In genomic region chr16:27301236-27301861, GRCh38 we compare ENCODE assay signal across 22 cellular contexts. TPM values are rescaled to one million over a fixed set of nuclear protein-coding genes. Genes with fewer than 3 reads are reported as not detected.
DNase-seq lines count a peak whose midpoint lies in the region; ATAC-seq and TF ChIP-seq lines count a peak whose summit lies in the region.
"Had no signal": no experiment of that assay in that cellular context is flagged by ENCODE, and none has a peak within 500 bp of the region (broad histone marks: within the 10 kb centered on the region; RNA-seq: fewer than 3 reads in every experiment).

No MANE protein-coding gene starts in this region.

- H2AFZ ChIP-seq in OCI-LY1 (ENCODE audit: low read length), result no peak overlapping the region

- 0 out of 2 replicates have a peak, but pooled peaks cover 4% of the 10 kb centered on the region for H3F3A ChIP-seq in OCI-LY1 (ENCODE audit: insufficient read depth, low read length)

- no peaks in the 10 kb centered on the region for H4K20me1 ChIP-seq in OCI-LY1 (ENCODE audit: insufficient read depth, low read length)

- H3K79me2 ChIP-seq in OCI-LY1 (ENCODE audit: insufficient read depth, low read length), result no peaks in the 10 kb centered on the region

- H3K4me3 ChIP-seq in OCI-LY1 (ENCODE audit: low read depth, low read length, poor library complexity, severe bottlenecking), result no peak overlapping the region
- H3K4me3 ChIP-seq in left lung, result no peak overlapping the region
- H3K4me3 ChIP-seq: adrenal gland, HAP-1, ovary, right lobe of liver, upper lobe of left lung had no signal

- H3K9ac ChIP-seq in OCI-LY1 (ENCODE audit: low read length), result peak overlapping the region; percentile 3; the same call in 1 of the 2 replicates

- H3K4me1 ChIP-seq in OCI-LY1 (ENCODE audit: insufficient read depth, low read length, severe bottlenecking) (peaks cover 66% of the 10 kb centered on the region), left lung (peaks cover 4 to 42% of the 10 kb centered on the region in 2 donors)
- H3K4me1 ChIP-seq: BE2C, Caco-2, HAP-1 had no signal

- TF ChIP-seq CTCF in OCI-LY1 (IDR thresholded peaks at IDR 0.05; ENCODE audit: low read length) (no peak), left lung (IDR thresholded peaks at IDR 0.05) (no peak)

- H3K36me3 ChIP-seq in OCI-LY1 (ENCODE audit: insufficient read depth, low read length) (no peaks in the 10 kb centered on the region), left lung (no peaks in the 10 kb centered on the region)
- H3K36me3 ChIP-seq: adrenal gland, BE2C, HAP-1, ovary, right lobe of liver, upper lobe of left lung had no signal

- no peaks in the 10 kb centered on the region for H3K27me3 ChIP-seq in OCI-LY1 (ENCODE audit: insufficient read depth, low read length)
- no peaks in the 10 kb centered on the region for H3K27me3 ChIP-seq in left lung
- H3K27me3 ChIP-seq: adrenal gland, BE2C, ovary, right lobe of liver, upper lobe of left lung had no signal

- DNase-seq in activated CD8-positive, alpha-beta memory T cell treated with anti-CD3 and anti-CD28 coated beads for 24 hours, result peak; percentile 28
- DNase-seq in activated CD8-positive, alpha-beta memory T cell treated with anti-CD3 and anti-CD28 coated beads, Interleukin-2, amount 50 U/mL, for 4 hours, result no peak
- no peak for DNase-seq in left lung
- no peak for DNase-seq in NCI-H2171 treated with DMSO at 0.1 percent for 48 hours (lab: John Stamatoyannopoulos, UW)
- no peak for DNase-seq in anterior cingulate cortex (lab: John Stamatoyannopoulos, UW)
- DNase-seq: 8988T; activated effector memory CD4-positive, alpha-beta T cell treated with anti-CD3 and anti-CD28 coated beads, Interleukin-2, amount 50 U/mL, for 16 hours; BE2C; Caco-2; Kasumi-1; mammary epithelial cell; NCI-H1092 treated with DMSO at 0.1 percent for 48 hours; NCI-H2081; ovary; Right ventricle myocardium superior; upper lobe of left lung had no signal

- no peak overlapping the region; the same call in 1 of the 2 replicates for H3K4me2 ChIP-seq in OCI-LY1 (ENCODE audit: low read length)

- H3K27ac ChIP-seq in OCI-LY1 (ENCODE audit: low read depth, low read length, poor library complexity, severe bottlenecking) (peak overlapping the region; percentile 93), left lung (no peak overlapping the region)
- H3K27ac ChIP-seq: adrenal gland, ovary, right lobe of liver, upper lobe of left lung had no signal

- H3K9me3 ChIP-seq in OCI-LY1 (ENCODE audit: low read length) (no peaks in the 10 kb centered on the region), left lung (no peaks in the 10 kb centered on the region)
- H3K9me3 ChIP-seq: adrenal gland, BE2C, Caco-2, HAP-1, ovary, right lobe of liver, upper lobe of left lung had no signal

- H3K9me2 ChIP-seq in OCI-LY1 (ENCODE audit: low read depth, low read length), result no peaks in the 10 kb centered on the region

- ATAC-seq in HG02678 (IDR thresholded peaks at IDR 0.05; ENCODE audit: unreplicated experiment), result peak; percentile 68
- ATAC-seq in left lung, result no peak
- no peak for ATAC-seq in GM21529 (IDR thresholded peaks at IDR 0.05; ENCODE audit: unreplicated experiment)

- intact Hi-C loops in left lung (cut with DNase I), result no loop called here

RNA-seq across cellular contexts. Expression of gene IL4R, which starts 12.4 kb away (rescaled TPM):
- total RNA-seq in left lung, result 100 to 1,000 TPM in 1 of 2 donors, 10 to 100 TPM in 1; 80.3 to 133 TPM

RNA-seq across cellular contexts. Expression of gene NSMCE1, which starts 32.8 kb away (rescaled TPM):
- 10 to 100 TPM; 48.6 to 52.7 TPM for total RNA-seq in left lung
